ENCODE assay signal across 19 cellular contexts in the genomic region with DNA sequence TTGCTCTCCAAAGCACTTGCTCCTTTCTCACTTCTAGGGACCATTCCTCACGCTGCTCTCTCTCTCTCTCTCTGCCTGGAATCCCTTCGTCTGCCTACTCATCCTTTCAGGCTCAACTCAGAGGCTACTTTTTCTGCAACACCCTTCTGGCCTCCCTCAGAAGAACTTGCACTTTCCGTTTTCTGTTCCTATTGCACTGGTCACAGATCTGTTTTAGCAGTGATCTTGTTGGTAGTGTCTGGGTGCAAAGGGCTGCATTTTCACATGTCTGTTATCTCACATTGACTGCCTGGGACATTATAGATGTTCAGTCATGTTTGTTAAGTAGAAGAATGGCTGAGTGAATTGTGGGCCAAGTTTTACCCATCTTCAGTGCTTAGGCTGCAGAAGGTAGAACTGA.
"Had no signal": no experiment of that assay in that cellular context is flagged by ENCODE, and none has a peak within 500 bp of the region (broad histone marks: within the 10 kb centered on the region; RNA-seq: fewer than 3 reads in every experiment).

No MANE protein-coding gene starts in this region.

- H3K4me3 Mint-ChIP-seq: activated CD4-positive, alpha-beta memory T cell treated with anti-CD3 and anti-CD28 coated beads for 36 hours; activated naive CD8-positive, alpha-beta T cell treated with anti-CD3 and anti-CD28 coated beads, Interleukin-2, amount 10 ng/mL, durations not matched to agents 7 days and 5 days; brain had no signal

- H3K27me3 ChIP-seq: stomach had no signal

- H3K9me3 Mint-ChIP-seq: activated B cell treated with CpG ODN at 0.5 μM for 24 hours; activated naive CD8-positive, alpha-beta T cell treated with anti-CD3 and anti-CD28 coated beads, Interleukin-2, amount 10 ng/mL, durations not matched to agents 7 days and 5 days had no signal

- DNase-seq: activated B cell treated with CpG ODN at 0.5 μM for 24 hours; activated CD4-positive, alpha-beta memory T cell treated with anti-CD3 and anti-CD28 coated beads for 36 hours; activated CD4-positive, alpha-beta T cell treated with anti-CD3 and anti-CD28 coated beads for 4 hours; activated naive CD8-positive, alpha-beta T cell treated with anti-CD3 and anti-CD28 coated beads, Interleukin-2, amount 10 ng/mL, durations not matched to agents 7 days and 5 days; activated T-cell treated with anti-CD3 and anti-CD28 coated beads for 4 hours; amygdala; central memory CD4-positive, alpha-beta T cell; erythroblast; foreskin melanocyte; occipital lobe; retina; stimulated activated CD4-positive, alpha-beta T cell treated with anti-CD3 and anti-CD28 coated beads, Interleukin-12 subunit alpha, Interleukin-12 subunit beta, amount 100 ng/mL, for 4 hours; stimulated activated CD4-positive, alpha-beta T cell treated with anti-CD3 and anti-CD28 coated beads, Interleukin-1b, Interleukin-23, amount 100 ng/mL, for 48 hours; stomach; T-helper 1 cell; T-helper 9 cell had no signal

- H3K27ac Mint-ChIP-seq: activated B cell treated with CpG ODN at 0.5 μM for 24 hours; activated CD4-positive, alpha-beta memory T cell treated with anti-CD3 and anti-CD28 coated beads for 36 hours; activated naive CD8-positive, alpha-beta T cell treated with anti-CD3 and anti-CD28 coated beads, Interleukin-2, amount 10 ng/mL, durations not matched to agents 7 days and 5 days had no signal

- H3K4me3 ChIP-seq: stomach had no signal

- H3K36me3 Mint-ChIP-seq: activated CD4-positive, alpha-beta memory T cell treated with anti-CD3 and anti-CD28 coated beads for 36 hours; activated naive CD8-positive, alpha-beta T cell treated with anti-CD3 and anti-CD28 coated beads, Interleukin-2, amount 10 ng/mL, durations not matched to agents 7 days and 5 days had no signal

- H3K27me3 Mint-ChIP-seq: activated B cell treated with CpG ODN at 0.5 μM for 24 hours; activated CD4-positive, alpha-beta memory T cell treated with anti-CD3 and anti-CD28 coated beads for 36 hours; brain had no signal

- H3K4me1 Mint-ChIP-seq: activated naive CD8-positive, alpha-beta T cell treated with anti-CD3 and anti-CD28 coated beads, Interleukin-2, amount 10 ng/mL, durations not matched to agents 7 days and 5 days had no signal

- FAIRE-seq: colon, keratinocyte had no signal

- H3K27ac ChIP-seq: stomach had no signal
